ENCODE assay signal across 12 cellular contexts in genomic region chr13:45132384-45133064, GRCh38. TPM values are rescaled to one million over a fixed set of nuclear protein-coding genes. Genes with fewer than 3 reads are reported as not detected.
DNase-seq lines count a peak whose midpoint lies in the region; ATAC-seq and TF ChIP-seq lines count a peak whose summit lies in the region.
"Had no signal": no experiment of that assay in that cellular context is flagged by ENCODE, and none has a peak within 500 bp of the region (broad histone marks: within the 10 kb centered on the region; RNA-seq: fewer than 3 reads in every experiment).

No MANE protein-coding gene starts in this region.

- H3K4me3 ChIP-seq in left lung: no peak overlapping the region
- no peak overlapping the region for H3K4me3 ChIP-seq in lower leg skin (ENCODE audit: low read depth, poor library complexity, severe bottlenecking)

- intact Hi-C loops in left lung (cut with DNase I): no loop called here
- intact Hi-C loops in lower leg skin (cut with DNase I; ENCODE audit: low total_unique reads): no loop called here

- no peaks in the 10 kb centered on the region for H3K27me3 ChIP-seq in left lung

- no peak for DNase-seq in left lung
- DNase-seq in globus pallidus (ENCODE audit: low spot score): no peak
- DNase-seq in AML-193 (lab: John Stamatoyannopoulos, UW): no peak
- DNase-seq in lower leg skin (ENCODE audit: low spot score in 2 of 2): no peak
- DNase-seq in mucosa of gallbladder (ENCODE audit: low spot score): no peak
- DNase-seq: DND-41, foreskin melanocyte, NCI-H2029 treated with DMSO at 0.1 percent for 48 hours, SHP77 had no signal

- H3K27ac ChIP-seq in left lung: peak overlapping the region; percentile 48 to 78

- TF ChIP-seq CTCF in left lung (IDR thresholded peaks at IDR 0.05) (no peak), lower leg skin (IDR thresholded peaks at IDR 0.05) (no peak)

- no peak for TF ChIP-seq POLR2A in lower leg skin (IDR thresholded peaks at IDR 0.05)

- H3K4me1 ChIP-seq in left lung: peaks cover 0 to 16% of the 10 kb centered on the region in 2 donors

- H3K36me3 ChIP-seq in left lung: no peaks in the 10 kb centered on the region

- peaks cover 0 to 7% of the 10 kb centered on the region in 2 donors for H3K9me3 ChIP-seq in left lung

- 90 to 92% methylated on average over 6 of the region's 6 CpGs for WGBS in lower leg skin, 2 donors

- peak; percentile 78 for ATAC-seq in GM18520 (IDR thresholded peaks at IDR 0.05; ENCODE audit: unreplicated experiment)
- ATAC-seq in GM21515 (IDR thresholded peaks at IDR 0.05; ENCODE audit: unreplicated experiment): peak; percentile 93
- ATAC-seq in HG03196 (IDR thresholded peaks at IDR 0.05; ENCODE audit: unreplicated experiment): peak; percentile 69
- peak; percentile 84 for ATAC-seq in left lung

RNA-seq across cellular contexts. Expression of gene GTF2F2, which starts 12.2 kb away (rescaled TPM):
- total RNA-seq in left lung (10 to 100 TPM; 15.5 to 16.5 TPM), lower leg skin (10 to 100 TPM; 35.6 to 52.4 (median 45.3) TPM), mucosa of gallbladder (14.1 TPM)
